In genomic region chr5:93594591-93595419, GRCh38 we compare ENCODE assay signal across 15 cellular contexts. TPM values are rescaled to one million over a fixed set of nuclear protein-coding genes. Genes with fewer than 3 reads are reported as not detected.
DNase-seq lines count a peak whose midpoint lies in the region; ATAC-seq, FAIRE-seq and TF ChIP-seq lines count a peak whose summit lies in the region.
"Had no signal": no experiment of that assay in that cellular context is flagged by ENCODE, and none has a peak within 500 bp of the region (broad histone marks: within the 10 kb centered on the region; RNA-seq: fewer than 3 reads in every experiment).

No MANE protein-coding gene starts in this region.

- H4K8ac ChIP-seq in H1 (ENCODE audit: extremely low read depth, insufficient read depth, low read length): peak overlapping the region; percentile 69; the same call in 1 of the 2 replicates
- H4K8ac ChIP-seq in neuronal stem cell (ENCODE audit: low read depth, low read length): no peak overlapping the region

- no peak for TF ChIP-seq EP300 in H1 (IDR thresholded peaks at IDR 0.05; ENCODE audit: borderline replicate concordance in 1 of 2, low read depth in 2 of 2, low read length in 2 of 2)

- H2BK20ac ChIP-seq in H1 (ENCODE audit: low read length): no peak overlapping the region

- ATAC-seq in HG02642 (IDR thresholded peaks at IDR 0.05; ENCODE audit: poor library complexity, unreplicated experiment) (no peak), left colon (no peak)
- ATAC-seq: HCT116 had no signal

- no peak for FAIRE-seq in H1 (lab: Jason Lieb, UNC)
- FAIRE-seq: GM18507 had no signal

- no peak overlapping the region for H3K56ac ChIP-seq in H1 (replicated peaks; ENCODE audit: insufficient read length, low read depth, low read length)

- TF ChIP-seq POLR2A in H1 (IDR thresholded peaks at IDR 0.05; ENCODE audit: control extremely low read depth in 1 of 2, low read depth in 2 of 2, low read length in 2 of 2): no peak
- no peak for TF ChIP-seq POLR2A in thyroid gland (IDR thresholded peaks at IDR 0.05)

- H3K18ac ChIP-seq in H1 (ENCODE audit: extremely low read depth, low read length): no peak overlapping the region
- H3K18ac ChIP-seq in neuronal stem cell (ENCODE audit: low read length): peak overlapping the region; percentile 50

- H3K27ac ChIP-seq in HUES6 (ENCODE audit: low read depth, low read length): no peak overlapping the region
- H3K27ac ChIP-seq in H1 (ENCODE audit: low read depth, low read length): no peak overlapping the region
- H3K27ac ChIP-seq in neuronal stem cell (replicated peaks; ENCODE audit: low read length): no peak overlapping the region
- H3K27ac ChIP-seq in thyroid gland: no peak overlapping the region

- TF ChIP-seq CTCF in H1 (IDR thresholded peaks at IDR 0.05; ENCODE audit: control extremely low read depth in 1 of 3, insufficient read depth in 1 of 3, low read depth in 1 of 3, low read length in 3 of 3): peak in 1 of 3 experiments; percentile 18; a peak in 1 of 4 replicates
- TF ChIP-seq CTCF in thyroid gland (IDR thresholded peaks at IDR 0.05): no peak

- intact Hi-C loops in thyroid gland (cut with DNase I): no loop called here
- intact Hi-C loops in left colon (cut with DNase I, micrococcal nuclease): loop anchor here in 1 of 2 donors (10.0 kb wide), 1 partner anchor 210 kb away; no protein-coding TSS in a partner anchor

- no peak; a peak in 1 of 4 replicates for TF ChIP-seq RAD21 in H1 (IDR thresholded peaks at IDR 0.05 in 1 of 2, conservative IDR thresholded peaks at IDR 0.05 in 1 of 2; ENCODE audit: low read depth in 2 of 2, low read length in 2 of 2)

- H3K79me1 ChIP-seq in H1 (ENCODE audit: low read depth, low read length): no peaks in the 10 kb centered on the region
- peaks cover 4% of the 10 kb centered on the region for H3K79me1 ChIP-seq in neuronal stem cell (ENCODE audit: low read depth, low read length)

- peak overlapping the region; percentile 38 to 56 for H3K4me2 ChIP-seq in H1 (ENCODE audit: insufficient read depth in 1 of 2, low read depth in 2 of 2, low read length in 2 of 2)
- H3K4me2 ChIP-seq in neuronal stem cell (ENCODE audit: insufficient read depth, low read length, poor library complexity, severe bottlenecking): peak overlapping the region; percentile 21

- H3K14ac ChIP-seq in H1 (ENCODE audit: insufficient read length) (no peak overlapping the region), neuronal stem cell (ENCODE audit: low read length) (no peak overlapping the region)

- H2BK12ac ChIP-seq in H1 (ENCODE audit: low read depth, low read length) (peak overlapping the region; percentile 72; the same call in 1 of the 2 replicates), neuronal stem cell (ENCODE audit: low read length) (peak overlapping the region; percentile 33)

- no peaks in the 10 kb centered on the region for H3K79me2 ChIP-seq in H1 (ENCODE audit: control insufficient read depth in 1 of 2, insufficient read depth in 2 of 2, low read length in 2 of 2)

- H3K4ac ChIP-seq in H1 (replicated peaks; ENCODE audit: insufficient read length, low read depth, low read length) (no peak overlapping the region), neuronal stem cell (ENCODE audit: low read length) (no peak overlapping the region)

- H3K9me3 ChIP-seq in HUES6 (ENCODE audit: control insufficient read depth, insufficient read depth, low read depth, low read length): no peaks in the 10 kb centered on the region
- no peaks in the 10 kb centered on the region for H3K9me3 ChIP-seq in H1 (ENCODE audit: insufficient read depth in 2 of 2, low read depth in 1 of 2, low read length in 1 of 2)
- peaks cover 4 to 26% of the 10 kb centered on the region in 2 donors for H3K9me3 ChIP-seq in neuronal stem cell (replicated peaks in 1 of 2; ENCODE audit: control insufficient read depth in 2 of 2, insufficient read depth in 1 of 2, low read depth in 1 of 2, low read length in 2 of 2)
- H3K9me3 ChIP-seq in thyroid gland: no peaks in the 10 kb centered on the region

- DNase-seq in G401 (ENCODE audit: low spot score) (peak; percentile 75), H1 (ENCODE audit: low read depth in 1 of 2, low spot score in 2 of 2) (no peak), neuronal stem cell (ENCODE audit: low spot score) (no peak), NAMALWA (ENCODE audit: low spot score) (no peak), thyroid gland (no peak), left colon (no peak)
- DNase-seq: activated CD8-positive, alpha-beta memory T cell treated with anti-CD3 and anti-CD28 coated beads, Interleukin-2, amount 50 U/mL, for 48 hours; CD4-positive, CD25-positive, alpha-beta regulatory T cell; EL; NCI-H2107; SIG-M5 had no signal

- H2BK5ac ChIP-seq in H1 (ENCODE audit: low read depth, low read length) (no peak overlapping the region), neuronal stem cell (ENCODE audit: low read length) (no peak overlapping the region)

- no peak overlapping the region for H4K5ac ChIP-seq in H1 (ENCODE audit: insufficient read length, low read depth, low read length)

- H3K23me2 ChIP-seq in H1 (ENCODE audit: low read depth, low read length): peaks cover 3% of the 10 kb centered on the region; the same call in 1 of the 2 replicates

- H2AFZ ChIP-seq in H1 (ENCODE audit: low read length) (no peak overlapping the region), neuronal stem cell (ENCODE audit: low read length) (no peak overlapping the region)

- H3K23ac ChIP-seq in H1 (ENCODE audit: insufficient read length) (no peak overlapping the region), neuronal stem cell (ENCODE audit: low read depth, low read length, poor library complexity) (no peak overlapping the region)

- H2BK15ac ChIP-seq in H1 (ENCODE audit: low read length) (no peak overlapping the region), neuronal stem cell (ENCODE audit: low read length) (no peak overlapping the region)

- CTCF ChIA-PET in H1 (lab: Charles Lee; ENCODE audit: partially characterized antibody): interaction anchor here (0.6 to 3.9 kb wide), 15 partner anchors 8 to 1315 kb away, joined by 3 to 32 read pairs (median 5); partner anchors contain the start of gene NR2F1

- H2AK5ac ChIP-seq in H1 (ENCODE audit: low read depth, low read length) (no peak overlapping the region), neuronal stem cell (ENCODE audit: low read depth, low read length) (no peak overlapping the region)

- peak overlapping the region; percentile 41 for H3K4me3 ChIP-seq in HUES6 (ENCODE audit: low read depth, low read length)
- peak overlapping the region in 1 of 4 experiments; percentile 47; a peak in 2 of 8 replicates for H3K4me3 ChIP-seq in H1 (ENCODE audit: extremely low read depth in 1 of 4, insufficient read depth in 2 of 4, low read depth in 3 of 4, low read length in 4 of 4)
- H3K4me3 ChIP-seq in neuronal stem cell (ENCODE audit: low read length in 2 of 2): no peak overlapping the region
- no peak overlapping the region for H3K4me3 ChIP-seq in thyroid gland (replicated peaks in 1 of 3)

- H3K27me3 ChIP-seq in HUES6 (ENCODE audit: control insufficient read depth, insufficient read depth, low read length): peaks cover 100% of the 10 kb centered on the region
- peaks cover 95 to 100% (median 98%) of the 10 kb centered on the region in 4 experiments for H3K27me3 ChIP-seq in H1 (replicated peaks in 1 of 4; ENCODE audit: control insufficient read depth in 3 of 4, extremely low read depth in 1 of 4, insufficient read depth in 3 of 4, low read length in 3 of 4)
- peaks cover 0 to 67% (median 17%) of the 10 kb centered on the region in 3 experiments for H3K27me3 ChIP-seq in neuronal stem cell (ENCODE audit: control insufficient read depth in 3 of 3, insufficient read depth in 3 of 3, low read depth in 1 of 3, low read length in 3 of 3)
- H3K27me3 ChIP-seq in thyroid gland: peaks cover 58% of the 10 kb centered on the region

- H3K9ac ChIP-seq in HUES6 (ENCODE audit: low read length) (no peak overlapping the region), H1 (replicated peaks in 1 of 4; ENCODE audit: extremely low read depth in 1 of 4, low read depth in 3 of 4, low read length in 3 of 4) (no peak overlapping the region), neuronal stem cell (ENCODE audit: low read depth, low read length, poor library complexity) (no peak overlapping the region)

- no peaks in the 10 kb centered on the region for H3K36me3 ChIP-seq in HUES6 (ENCODE audit: control insufficient read depth, insufficient read depth, low read length)
- H3K36me3 ChIP-seq in H1 (ENCODE audit: control insufficient read depth in 2 of 4, insufficient read depth in 4 of 4, low read length in 3 of 4): no peaks in the 10 kb centered on the region; a peak in 1 of 8 replicates
- H3K36me3 ChIP-seq in neuronal stem cell (replicated peaks in 1 of 2; ENCODE audit: control insufficient read depth in 2 of 2, insufficient read depth in 2 of 2, low read length in 2 of 2): peaks cover 11 to 61% of the 10 kb centered on the region in 2 donors
- H3K36me3 ChIP-seq in thyroid gland: no peaks in the 10 kb centered on the region

- POLR2A ChIA-PET in H1 (lab: Charles Lee; ENCODE audit: partially characterized antibody): interaction anchor here (0.9 to 1.5 kb wide), 3 partner anchors 12 to 17 kb away, joined by 3 to 4 read pairs (median 3); partner anchors contain the start of gene NR2F1

- H4K91ac ChIP-seq in H1 (replicated peaks; ENCODE audit: insufficient read length, low read length): no peak overlapping the region
- H4K91ac ChIP-seq in neuronal stem cell (ENCODE audit: low read depth, low read length, poor library complexity): no peak overlapping the region

- H4K20me1 ChIP-seq in H1 (replicated peaks in 1 of 2; ENCODE audit: control insufficient read depth in 1 of 2, insufficient read depth in 2 of 2, low read length in 2 of 2): peaks cover 20 to 41% of the 10 kb centered on the region in 2 experiments

- no peak overlapping the region for H2BK120ac ChIP-seq in H1 (replicated peaks; ENCODE audit: low read depth, low read length)
- no peak overlapping the region for H2BK120ac ChIP-seq in neuronal stem cell (ENCODE audit: low read depth, low read length)

- WGBS in H1 (ENCODE audit: extremely low coverage in 1 of 2, insufficient coverage in 1 of 2, insufficient read length in 1 of 2, insufficient replicate concordance in 2 of 2, low coverage in 1 of 2, low lambda C conversion rate in 2 of 2, missing lambda C conversion rate in 1 of 2), 2 experiments: 2% methylated on average over 37 of the region's 37 CpGs; no CpG with 5 or more reads in 1 of the 2 experiments
- no CpG with 5 or more reads among the region's 37 CpGs for WGBS in neuronal stem cell (ENCODE audit: extremely low coverage in 2 of 2, insufficient read length in 2 of 2, insufficient replicate concordance in 1 of 2), 2 donors
- 46 to 50% methylated on average over 21 to 23 of the region's 37 CpGs for WGBS in thyroid gland, 2 donors

- in situ Hi-C loops in G401 (cut with HindIII; ENCODE audit: low sequenced_read_pairs): no loop called here

- H3K4me1 ChIP-seq in HUES6 (ENCODE audit: control insufficient read depth, insufficient read depth, low read length) (peaks cover 43% of the 10 kb centered on the region), H1 (replicated peaks in 1 of 4; ENCODE audit: control insufficient read depth in 3 of 4, insufficient read depth in 4 of 4, low read length in 3 of 4) (peaks cover 2 to 28% (median 18%) of the 10 kb centered on the region in 4 experiments), neuronal stem cell (ENCODE audit: control insufficient read depth in 2 of 2, insufficient read depth in 1 of 2, low read depth in 1 of 2, low read length in 2 of 2) (peaks cover 28 to 34% of the 10 kb centered on the region in 2 donors), thyroid gland (peaks cover 0 to 16% of the 10 kb centered on the region in 2 donors)

RNA-seq across cellular contexts. Expression of gene NR2F1, which starts 11.8 kb away (rescaled TPM):
- 175 and 199 TPM in 2 replicates for total RNA-seq in G401 (2014; rRNA removed; shearing (Covaris generic))
- total RNA-seq in H1 (2021; fragmentation: NEBNext Ultra II Directional; extraction: Animal tissue kit (Norgen Biotek cat#: 25700)): not detected in 2 replicates
- 0.17 TPM in 1 of 2 replicates, not detected in the other for polyA plus RNA-seq in H1 (2011; rRNA removed)
- 0.27 TPM for polyA plus RNA-seq in H1 (2011; cell fraction: cytosol; rRNA removed)
- 0.20 TPM for polyA plus RNA-seq in H1 (2011; cell fraction: nucleus; rRNA removed)
- 0.17 to 0.59 TPM (median 0.49 TPM) in 4 replicates for polyA plus RNA-seq in H1 (2012, experiment 1 of 2)
- not detected for polyA plus RNA-seq in H1 (2012, experiment 2 of 2)
- polyA plus RNA-seq in H1 (2013, experiment 1 of 2): 0.02 TPM
- polyA plus RNA-seq in H1 (2013, experiment 2 of 2): not detected
- 0.13 TPM in 1 of 2 replicates, not detected in the other for polyA minus RNA-seq in H1 (2011; rRNA and poly(A)+ RNA removed)
- 2.1 TPM for polyA minus RNA-seq in H1 (2011; cell fraction: cytosol; rRNA and poly(A)+ RNA removed)
- 0.90 TPM for polyA minus RNA-seq in H1 (2011; cell fraction: nucleus; rRNA and poly(A)+ RNA removed)
- 63.6 TPM for polyA plus RNA-seq in neuronal stem cell (2013, experiment 1 of 2)
- polyA plus RNA-seq in neuronal stem cell (2013, experiment 2 of 2): 66.2 TPM
- 10 to 100 TPM; 25.8 to 43.3 (median 37.5) TPM for total RNA-seq in thyroid gland
- 1 to 10 TPM; 2.7 to 4.9 TPM for total RNA-seq in left colon
- total RNA-seq: CD4-positive, CD25-positive, alpha-beta regulatory T cell had no signal
- polyA plus RNA-seq: CD4-positive, CD25-positive, alpha-beta regulatory T cell had no signal

RNA-seq across cellular contexts. Expression of gene NR2F1-AS1, which starts 13.8 kb away (rescaled TPM):
- 20.8 and 23.0 TPM in 2 replicates for total RNA-seq in G401 (2014; rRNA removed; shearing (Covaris generic))
- 1.6 and 2.1 TPM in 2 replicates for total RNA-seq in H1 (2021; fragmentation: NEBNext Ultra II Directional; extraction: Animal tissue kit (Norgen Biotek cat#: 25700))
- 1.1 and 5.6 TPM in 2 replicates for polyA plus RNA-seq in H1 (2011; rRNA removed)
- 2.2 TPM for polyA plus RNA-seq in H1 (2011; cell fraction: cytosol; rRNA removed)
- 0.88 TPM for polyA plus RNA-seq in H1 (2011; cell fraction: nucleus; rRNA removed)
- 1.8 to 4.0 TPM (median 2.9 TPM) in 4 replicates for polyA plus RNA-seq in H1 (2012, experiment 1 of 2)
- polyA plus RNA-seq in H1 (2012, experiment 2 of 2): 1.4 TPM
- 4.1 TPM for polyA plus RNA-seq in H1 (2013, experiment 1 of 2)
- polyA plus RNA-seq in H1 (2013, experiment 2 of 2): 3.5 TPM
- 0.69 and 1.7 TPM in 2 replicates for polyA minus RNA-seq in H1 (2011; rRNA and poly(A)+ RNA removed)
- not detected for polyA minus RNA-seq in H1 (2011; cell fraction: cytosol; rRNA and poly(A)+ RNA removed)
- polyA minus RNA-seq in H1 (2011; cell fraction: nucleus; rRNA and poly(A)+ RNA removed): 3.4 TPM
- 12.0 TPM for polyA plus RNA-seq in neuronal stem cell (2013, experiment 1 of 2)
- 12.9 TPM for polyA plus RNA-seq in neuronal stem cell (2013, experiment 2 of 2)
- total RNA-seq in thyroid gland: 10 to 100 TPM in 2 of 4 donors, 1 to 10 TPM in 2; 4.1 to 13.8 (median 10.1) TPM
- total RNA-seq in left colon: 1 to 10 TPM; 2.2 to 3.2 TPM
- total RNA-seq: CD4-positive, CD25-positive, alpha-beta regulatory T cell had no signal
- polyA plus RNA-seq: CD4-positive, CD25-positive, alpha-beta regulatory T cell had no signal

Comparison
In these comparisons a context has a peak if more than half of its experiments do, and no peak if none do; other contexts are left out.
1. RNA of gene NR2F1, which starts 11.8 kb away (total RNA-seq): 175 to 199 TPM in G401 and 25.8 to 43.3 TPM in thyroid gland; 2.7 to 4.9 TPM in left colon and not detected in H1; every median in the first group is over 4 times any median in the second.